Comparison of ENCODE assay signal across 20 cellular contexts in the genomic region with DNA sequence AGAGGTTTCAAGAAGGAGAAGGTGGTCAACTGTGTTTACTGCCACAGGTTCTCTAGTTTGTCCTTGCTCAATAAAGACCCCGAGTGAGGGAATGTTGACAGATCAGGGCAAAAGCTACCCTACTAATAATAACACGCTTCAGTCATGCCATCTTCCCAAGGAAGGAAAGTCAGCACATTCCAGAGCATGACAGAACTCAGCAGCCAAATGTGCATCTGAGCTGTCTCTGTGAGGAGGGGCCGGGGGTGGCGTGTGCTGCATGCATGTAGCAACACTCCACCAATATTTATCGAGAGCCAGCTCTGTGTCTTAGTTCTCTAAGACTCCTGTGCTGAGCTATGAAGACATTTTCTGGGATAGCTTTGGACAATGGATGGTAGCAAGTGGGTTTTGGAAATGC.
DNase-seq lines count a peak whose midpoint lies in the region; ATAC-seq and TF ChIP-seq lines count a peak whose summit lies in the region.
"Had no signal": no experiment of that assay in that cellular context is flagged by ENCODE, and none has a peak within 500 bp of the region (broad histone marks: within the 10 kb centered on the region; RNA-seq: fewer than 3 reads in every experiment).

No MANE protein-coding gene starts in this region.

- H3K4me2 ChIP-seq in KMS-11 = no peak overlapping the region; the same call in 1 of the 2 replicates
- H3K4me2 ChIP-seq: GM23338, PC-9 had no signal

- H3K36me3 Mint-ChIP-seq in nephron (ENCODE audit: low read depth) = no peaks in the 10 kb centered on the region
- H3K36me3 Mint-ChIP-seq: CD14-positive monocyte had no signal

- H3K27ac ChIP-seq in KMS-11 (peak overlapping the region; percentile 89; the same call in 1 of the 2 replicates), ovary (no peak overlapping the region)
- H3K27ac ChIP-seq: PC-9, SK-N-MC had no signal

- H3K36me3 ChIP-seq in KMS-11 (ENCODE audit: insufficient read depth) = no peaks in the 10 kb centered on the region
- no peaks in the 10 kb centered on the region for H3K36me3 ChIP-seq in ovary

- H3K9me3 ChIP-seq in ovary = no peaks in the 10 kb centered on the region

- no peaks in the 10 kb centered on the region for H4K20me1 ChIP-seq in KMS-11 (ENCODE audit: insufficient read depth)

- peak; percentile 54 for DNase-seq in AG08395 (ENCODE audit: low spot score)
- peak; percentile 41 to 65 for DNase-seq in foreskin fibroblast
- DNase-seq in NCI-H526 treated with DMSO at 0.1 percent for 48 hours (lab: John Stamatoyannopoulos, UW) = no peak
- DNase-seq in ovary = no peak
- DNase-seq in AG08396 (ENCODE audit: low spot score) = no peak
- DNase-seq: AML-193, COR-L47, KG1, NCI-H1092, NCI-H146, NCI-H2081 treated with DMSO at 0.1 percent for 48 hours, NCI-H510A, NCI-H82, PC-9 had no signal

- H2AFZ ChIP-seq in KMS-11 (ENCODE audit: low read depth) = no peak overlapping the region
- H2AFZ ChIP-seq: GM23338, PC-9 had no signal

- H3K9me3 Mint-ChIP-seq in nephron = no peaks in the 10 kb centered on the region
- H3K9me3 Mint-ChIP-seq: GM23338 had no signal

- H3K4me1 ChIP-seq in KMS-11 (ENCODE audit: low read depth, poor library complexity, severe bottlenecking) = peaks cover 49% of the 10 kb centered on the region
- H3K4me1 ChIP-seq in ovary (ENCODE audit: insufficient read depth) = no peaks in the 10 kb centered on the region

- no peak overlapping the region; the same call in 1 of the 2 replicates for H3K9ac ChIP-seq in KMS-11

- no peak for ATAC-seq in HG03460 (IDR thresholded peaks at IDR 0.05; ENCODE audit: unreplicated experiment)
- ATAC-seq: GM23338 had no signal

- H3K4me3 ChIP-seq in KMS-11 (IDR thresholded peaks at IDR 0.05; ENCODE audit: insufficient read depth, low read depth, low read length) = no peak overlapping the region
- H3K4me3 ChIP-seq in foreskin fibroblast (ENCODE audit: low read depth in 1 of 2, low read length in 2 of 2) = no peak overlapping the region
- H3K4me3 ChIP-seq in ovary = no peak overlapping the region
- H3K4me3 ChIP-seq: GM23338, PC-9, SK-N-MC had no signal

- intact Hi-C loops in ovary (cut with DNase I) = no loop called here

- no peak for TF ChIP-seq POLR2A in ovary (IDR thresholded peaks at IDR 0.05)

- WGBS in ovary, 3 donors = 83 to 89% (median 87%) methylated on average over 5 of the region's 5 CpGs

- H3K4me1 Mint-ChIP-seq in nephron = no peaks in the 10 kb centered on the region
- H3K4me1 Mint-ChIP-seq: CD14-positive monocyte, GM23338 had no signal

- peak overlapping the region in 2 of 3 experiments; percentile 36 to 64 for H3K27ac Mint-ChIP-seq in nephron
- H3K27ac Mint-ChIP-seq: CD14-positive monocyte, GM23338 had no signal

- H3K4me3 Mint-ChIP-seq in nephron = no peak overlapping the region
- H3K4me3 Mint-ChIP-seq: CD14-positive monocyte, GM23338 had no signal

- H3K79me2 ChIP-seq in KMS-11 (ENCODE audit: insufficient read depth, low read depth) = no peaks in the 10 kb centered on the region

- H3K27me3 ChIP-seq in KMS-11 (ENCODE audit: insufficient read depth, low read depth) = no peaks in the 10 kb centered on the region
- no peaks in the 10 kb centered on the region for H3K27me3 ChIP-seq in ovary

- TF ChIP-seq EP300 in ovary (IDR thresholded peaks at IDR 0.05) = no peak

- peaks cover 3% of the 10 kb centered on the region for H3K27me3 Mint-ChIP-seq in nephron (ENCODE audit: low read depth)

- TF ChIP-seq CTCF in KMS-11 (conservative IDR thresholded peaks at IDR 0.05; ENCODE audit: low read depth, low read length) (no peak), foreskin fibroblast (IDR thresholded peaks at IDR 0.05; ENCODE audit: low read depth, low read length) (no peak), nephron (IDR thresholded peaks at IDR 0.05; ENCODE audit: unreplicated experiment in 3 of 3) (no peak), ovary (IDR thresholded peaks at IDR 0.05) (no peak)

Comparison
In these comparisons a context has a peak if more than half of its experiments do, and no peak if none do; other contexts are left out.
1. DNase-seq: peak in AG08395 (single experiment) and foreskin fibroblast (2 of 2); none in NCI-H526 treated with DMSO at 0.1 percent for 48 hours (single experiment), ovary (0 of 5) and AG08396 (single experiment).